Comparison of ENCODE assay signal across 17 cellular contexts in genomic region chr18:64245461-64245860, GRCh38.
DNase-seq lines count a peak whose midpoint lies in the region; ATAC-seq, FAIRE-seq and TF ChIP-seq lines count a peak whose summit lies in the region.
"Had no signal": no experiment of that assay in that cellular context is flagged by ENCODE, and none has a peak within 500 bp of the region (broad histone marks: within the 10 kb centered on the region; RNA-seq: fewer than 3 reads in every experiment).

No MANE protein-coding gene starts in this region.

- in situ Hi-C loops in HepG2 (cut with HindIII; ENCODE audit: extremely low pct_ligation_motif_present, low pct_unique_long_range_greater_than_20kb) = no loop called here

- peak overlapping the region in 2 of 3 donors; percentile 11 to 27 for H3K27ac ChIP-seq in right lobe of liver
- no peak overlapping the region for H3K27ac ChIP-seq in HepG2 (ENCODE audit: extremely low read length, insufficient read depth, low read length)
- H3K27ac ChIP-seq in PC-9 = no peak overlapping the region
- H3K27ac ChIP-seq: A549, C4-2B had no signal

- no peaks in the 10 kb centered on the region for H3K36me3 Mint-ChIP-seq in activated T-cell treated with anti-CD3 and anti-CD28 coated beads, Interleukin-2, amount 50 U/mL, for 24 hours (ENCODE audit: low read depth)
- H3K36me3 Mint-ChIP-seq: CD4-positive, alpha-beta memory T cell; IgD-negative memory B cell had no signal

- H3K27me3 ChIP-seq in right lobe of liver (no peaks in the 10 kb centered on the region), HepG2 (ENCODE audit: control insufficient read depth in 1 of 2, insufficient read depth in 2 of 2, low read length in 2 of 2) (no peaks in the 10 kb centered on the region), PC-9 (ENCODE audit: insufficient read depth, low read depth) (no peaks in the 10 kb centered on the region)
- H3K27me3 ChIP-seq: BE2C had no signal

- H3K4me3 ChIP-seq in right lobe of liver (no peak overlapping the region), HepG2 (replicated peaks in 1 of 3; ENCODE audit: insufficient read depth in 1 of 3, low read depth in 2 of 3, low read length in 3 of 3) (no peak overlapping the region), PC-9 (no peak overlapping the region)
- H3K4me3 ChIP-seq: A549 had no signal

- no peak overlapping the region for H3K4me2 ChIP-seq in HepG2 (ENCODE audit: low read depth, low read length)
- H3K4me2 ChIP-seq in PC-9 = no peak overlapping the region
- H3K4me2 ChIP-seq: A549 had no signal

- no peak for DNase-seq in right lobe of liver
- no peak for DNase-seq in HepG2 (ENCODE audit: low spot score)
- DNase-seq in cerebellar cortex (ENCODE audit: low spot score) = peak; percentile 6
- DNase-seq in left ventricle myocardium superior = no peak
- no peak for DNase-seq in activated T-cell treated with anti-CD3 and anti-CD28 coated beads, Interleukin-2, amount 50 U/mL, for 24 hours
- DNase-seq in HUDEP-2 (lab: John Stamatoyannopoulos, UW; ENCODE audit: unreplicated experiment in 76 of 76) = no peak
- no peak for DNase-seq in PC-9
- DNase-seq: BE2C; CD4-positive, alpha-beta memory T cell; DMS79; HCEC 1CT; HFFc6 had no signal

- H3K36me3 ChIP-seq in right lobe of liver (no peaks in the 10 kb centered on the region), HepG2 (replicated peaks in 1 of 2; ENCODE audit: control insufficient read depth in 1 of 2, insufficient read depth in 2 of 2, low read length in 2 of 2) (no peaks in the 10 kb centered on the region), PC-9 (ENCODE audit: low read depth) (no peaks in the 10 kb centered on the region)
- H3K36me3 ChIP-seq: BE2C had no signal

- peak in 3 of 4 donors; percentile 9 to 23 (median 19) for ATAC-seq in right lobe of liver
- ATAC-seq in HepG2 = no peak
- ATAC-seq in left ventricle myocardium superior = peak; percentile 94
- ATAC-seq: A549 had no signal

- no peaks in the 10 kb centered on the region for H3K4me1 Mint-ChIP-seq in activated T-cell treated with anti-CD3 and anti-CD28 coated beads, Interleukin-2, amount 50 U/mL, for 24 hours (ENCODE audit: low read depth)
- H3K4me1 Mint-ChIP-seq: CD4-positive, alpha-beta memory T cell; IgD-negative memory B cell had no signal

- H3K79me2 ChIP-seq in HepG2 (ENCODE audit: insufficient read depth, low read length) (no peaks in the 10 kb centered on the region), PC-9 (ENCODE audit: low read depth) (no peaks in the 10 kb centered on the region)

- TF ChIP-seq POLR2A in right lobe of liver (IDR thresholded peaks at IDR 0.05) (no peak), HepG2 (IDR thresholded peaks at IDR 0.05; ENCODE audit: insufficient read depth in 1 of 2, low read depth in 2 of 2, low read length in 2 of 2) (no peak)

- H3K27ac Mint-ChIP-seq in activated T-cell treated with anti-CD3 and anti-CD28 coated beads, Interleukin-2, amount 50 U/mL, for 24 hours = no peak overlapping the region
- H3K27ac Mint-ChIP-seq: CD4-positive, alpha-beta memory T cell; HFFc6; IgD-negative memory B cell had no signal

- H3K4me1 ChIP-seq in right lobe of liver (peaks cover 0 to 8% (median 0%) of the 10 kb centered on the region in 4 donors), HepG2 (ENCODE audit: insufficient read depth, low read length) (no peaks in the 10 kb centered on the region), PC-9 (replicated peaks; ENCODE audit: insufficient read depth) (no peaks in the 10 kb centered on the region)
- H3K4me1 ChIP-seq: A549, BE2C had no signal

- POLR2A ChIA-PET in HepG2 (lab: Yijun Ruan, JAX) = no interaction called here
- POLR2A ChIA-PET in PC-9 (lab: Charles Lee; ENCODE audit: unreplicated experiment) = no interaction called here

- no peak overlapping the region for H3K9ac ChIP-seq in HepG2 (ENCODE audit: insufficient read depth, low read depth, low read length)

- H3K4me3 Mint-ChIP-seq in activated T-cell treated with anti-CD3 and anti-CD28 coated beads, Interleukin-2, amount 50 U/mL, for 24 hours = no peak overlapping the region
- H3K4me3 Mint-ChIP-seq: CD4-positive, alpha-beta memory T cell; HFFc6; IgD-negative memory B cell had no signal

- FAIRE-seq in HepG2 (lab: Jason Lieb, UNC) = no peak
- FAIRE-seq: A549, G401.6, GM12891 had no signal

- no peaks in the 10 kb centered on the region for H3K9me2 ChIP-seq in PC-9 (ENCODE audit: insufficient read depth)

- BruUV-seq in HepG2 (replicated peaks; lab: Mats Ljungman, UMichigan) (no TSS peak), PC-9 (replicated peaks; lab: Mats Ljungman, UMichigan) (no TSS peak)

- TF ChIP-seq EP300 in HepG2 (IDR thresholded peaks at IDR 0.05; ENCODE audit: low read depth in 2 of 2, low read length in 2 of 2) (no peak), HepG2 (CRISPR knock-in tag; IDR thresholded peaks at IDR 0.05; ENCODE audit: borderline replicate concordance) (no peak)

- 60% methylated on average over 2 of the region's 2 CpGs for whole genome bisulfite sequencing in right lobe of liver (ENCODE audit: insufficient coverage, low coverage, low lambda C conversion rate, missing lambda C conversion rate)
- WGBS in HepG2 (ENCODE audit: low lambda C conversion rate) = 3% methylated on average over 2 of the region's 2 CpGs

- peaks cover 1% of the 10 kb centered on the region for H3K9me3 Mint-ChIP-seq in activated T-cell treated with anti-CD3 and anti-CD28 coated beads, Interleukin-2, amount 50 U/mL, for 24 hours
- H3K9me3 Mint-ChIP-seq: IgD-negative memory B cell had no signal

- H2AFZ ChIP-seq in HepG2 (ENCODE audit: low read length) = no peak overlapping the region
- H2AFZ ChIP-seq in PC-9 = no peak overlapping the region

- H4K20me1 ChIP-seq in HepG2 (ENCODE audit: insufficient read depth, low read length) = no peaks in the 10 kb centered on the region
- H4K20me1 ChIP-seq in PC-9 (ENCODE audit: insufficient read depth) = no peaks in the 10 kb centered on the region

- H3K9me3 ChIP-seq in right lobe of liver (no peaks in the 10 kb centered on the region), HepG2 (ENCODE audit: low read length) (peaks cover 8% of the 10 kb centered on the region; the same call in 1 of the 2 replicates), PC-9 (ENCODE audit: insufficient read depth, low read depth) (no peaks in the 10 kb centered on the region)
- H3K9me3 ChIP-seq: A549, BE2C had no signal

- CTCF ChIA-PET in HepG2 (lab: Yijun Ruan, JAX; ENCODE audit: low intra/inter-chr PET ratio, low total read pairs) (no interaction called here), PC-9 (lab: Charles Lee) (no interaction called here)

- TF ChIP-seq CTCF in right lobe of liver (IDR thresholded peaks at IDR 0.05) (no peak), HepG2 (CRISPR knock-in tag; IDR thresholded peaks at IDR 0.05) (no peak), PC-9 (conservative IDR thresholded peaks at IDR 0.05) (no peak)

- no peak for TF ChIP-seq RAD21 in HepG2 (CRISPR knock-in tag; IDR thresholded peaks at IDR 0.05)

- H3K27me3 Mint-ChIP-seq in activated T-cell treated with anti-CD3 and anti-CD28 coated beads, Interleukin-2, amount 50 U/mL, for 24 hours = no peaks in the 10 kb centered on the region

- intact Hi-C loops in right lobe of liver (cut with DNase I) = no loop called here
- intact Hi-C loops in HepG2 (cut with micrococcal nuclease; ENCODE audit: unreplicated experiment) = no loop called here
- intact Hi-C loops in left ventricle myocardium superior (cut with micrococcal nuclease) = no loop called here
- intact Hi-C loops in PC-9 (cut with micrococcal nuclease; ENCODE audit: unreplicated experiment) = no loop called here

- H3F3A ChIP-seq in PC-9 (ENCODE audit: insufficient read depth, low read depth) = no peaks in the 10 kb centered on the region

Comparison
In these comparisons a context has a peak if more than half of its experiments do, and no peak if none do; other contexts are left out.
1. H3K27ac ChIP-seq: peak in right lobe of liver (2 of 3); none in HepG2 (single experiment) and PC-9 (single experiment).